ENCODE assay signal across 11 cellular contexts in the genomic region with DNA sequence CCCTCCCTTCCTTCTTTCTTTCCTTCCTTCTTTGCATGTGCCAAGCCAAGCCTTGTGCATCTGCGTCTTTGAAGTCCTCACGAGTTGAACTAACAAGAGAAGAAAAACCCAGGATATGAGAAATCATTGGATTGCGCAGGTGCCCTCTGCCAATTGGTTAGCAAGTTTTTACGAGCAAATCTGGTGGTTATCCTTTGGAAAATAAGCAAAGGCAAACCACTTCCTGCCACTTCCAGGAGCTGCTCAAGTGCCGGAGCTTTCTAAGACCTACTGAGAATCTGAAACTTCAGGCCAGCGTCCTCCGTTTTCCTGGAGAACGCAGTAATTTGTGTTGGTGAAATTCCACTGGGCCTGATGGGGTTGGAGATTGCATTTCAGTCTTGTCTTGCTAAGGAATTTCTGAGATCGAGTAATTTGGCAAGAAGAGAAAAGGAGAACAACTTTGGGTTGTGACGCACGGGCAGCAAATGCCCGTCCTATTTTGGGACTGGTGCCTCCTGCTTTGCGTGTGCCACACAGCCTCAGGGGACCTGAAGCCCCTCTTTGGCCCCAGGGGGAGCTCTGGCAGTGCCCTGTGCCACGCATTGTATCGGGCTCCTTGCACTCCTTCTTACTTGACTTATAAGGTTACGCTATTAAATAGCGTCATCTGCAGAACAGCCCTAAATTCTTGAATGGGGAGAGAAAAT. TPM values are rescaled to one million over a fixed set of nuclear protein-coding genes. Genes with fewer than 3 reads are reported as not detected.
DNase-seq lines count a peak whose midpoint lies in the region; ATAC-seq and TF ChIP-seq lines count a peak whose summit lies in the region.
"Had no signal": no experiment of that assay in that cellular context is flagged by ENCODE, and none has a peak within 500 bp of the region (broad histone marks: within the 10 kb centered on the region; RNA-seq: fewer than 3 reads in every experiment).

No MANE protein-coding gene starts in this region.

- DNase-seq in H9 (no peak), T-helper 17 cell (no peak), fibroblast of gingiva (ENCODE audit: low read depth) (peak; percentile 92), SK-N-SH (no peak), GOT3 (lab: John Stamatoyannopoulos, UW) (no peak)
- no peak for DNase-seq in stimulated activated effector memory CD8-positive, alpha-beta T cell treated with anti-CD3 and anti-CD28 coated beads, Interleukin-12 subunit alpha, Interleukin-12 subunit beta, amount 100 ng/mL, for 72 hours (ENCODE audit: low spot score in 2 of 2)
- DNase-seq: activated CD4-positive, alpha-beta T cell treated with anti-CD3 and anti-CD28 coated beads for 4 hours; NCI-H2029 had no signal

- H3K18ac ChIP-seq in H9 (ENCODE audit: insufficient read length, low read depth, low read length), result no peak overlapping the region

- H3K9me3 Mint-ChIP-seq in H9, result no peaks in the 10 kb centered on the region; a peak in 1 of 5 replicates
- H3K9me3 Mint-ChIP-seq in stimulated activated effector memory CD8-positive, alpha-beta T cell treated with anti-CD3 and anti-CD28 coated beads, Interleukin-12 subunit alpha, Interleukin-12 subunit beta, amount 100 ng/mL, for 72 hours, result no peaks in the 10 kb centered on the region

- CTCF ChIA-PET in SK-N-SH (lab: Yijun Ruan, JAX), result no interaction called here

- no peaks in the 10 kb centered on the region for H3K23me2 ChIP-seq in H9 (ENCODE audit: insufficient read length, low read depth, low read length, poor library complexity, severe bottlenecking)

- peaks cover 8% of the 10 kb centered on the region for H3K79me1 ChIP-seq in H9 (ENCODE audit: insufficient read depth, low read depth, low read length, poor library complexity, severe bottlenecking)

- H3K4me1 ChIP-seq in H9 (ENCODE audit: insufficient read depth, low read length) (no peaks in the 10 kb centered on the region; the same call in 1 of the 2 replicates), SK-N-SH (ENCODE audit: control insufficient read depth in 1 of 2, insufficient read depth in 2 of 2, low read depth in 1 of 2, low read length in 1 of 2) (peaks cover 0 to 32% of the 10 kb centered on the region in 2 experiments; a peak in 2 of 4 replicates)

- H2BK15ac ChIP-seq in H9 (ENCODE audit: low read depth, low read length), result no peak overlapping the region

- H2AFZ ChIP-seq in H9 (ENCODE audit: low read length) (no peak overlapping the region), SK-N-SH (ENCODE audit: low read depth) (no peak overlapping the region)

- peaks cover 29 to 36% of the 10 kb centered on the region in 2 experiments for H3K4me1 Mint-ChIP-seq in H9
- peaks cover 34% of the 10 kb centered on the region for H3K4me1 Mint-ChIP-seq in T-helper 17 cell
- peaks cover 67% of the 10 kb centered on the region for H3K4me1 Mint-ChIP-seq in stimulated activated effector memory CD8-positive, alpha-beta T cell treated with anti-CD3 and anti-CD28 coated beads, Interleukin-12 subunit alpha, Interleukin-12 subunit beta, amount 100 ng/mL, for 72 hours

- H3T11ph ChIP-seq in H9 (ENCODE audit: low read length), result no peak overlapping the region

- no peak for TF ChIP-seq RAD21 in SK-N-SH (IDR thresholded peaks at IDR 0.05; ENCODE audit: low read length)

- H3K23ac ChIP-seq in H9 (ENCODE audit: insufficient read length, low read depth, low read length), result no peak overlapping the region

- no peak overlapping the region for H3K4ac ChIP-seq in H9 (ENCODE audit: low read depth, low read length)

- H2BK120ac ChIP-seq in H9 (ENCODE audit: low read depth, low read length, poor library complexity, severe bottlenecking), result no peak overlapping the region

- H3K36me3 Mint-ChIP-seq in H9 (ENCODE audit: insufficient read depth in 1 of 3, low read depth in 3 of 3) (peaks cover 0 to 4% (median 0%) of the 10 kb centered on the region in 3 experiments; a peak in 2 of 7 replicates), T-helper 17 cell (ENCODE audit: low read depth) (peaks cover 2% of the 10 kb centered on the region)
- H3K36me3 Mint-ChIP-seq in stimulated activated effector memory CD8-positive, alpha-beta T cell treated with anti-CD3 and anti-CD28 coated beads, Interleukin-12 subunit alpha, Interleukin-12 subunit beta, amount 100 ng/mL, for 72 hours, result no peaks in the 10 kb centered on the region

- WGBS in H9 (ENCODE audit: extremely low coverage, insufficient read length, low lambda C conversion rate), result no CpG with 5 or more reads among the region's 17 CpGs
- 95% methylated on average over 17 of the region's 17 CpGs for whole genome bisulfite sequencing in SK-N-SH (ENCODE audit: low lambda C conversion rate)

- no peak overlapping the region for H2BK12ac ChIP-seq in H9 (ENCODE audit: insufficient read length, low read depth, low read length)

- H3K9me3 ChIP-seq in H9 (ENCODE audit: control insufficient read depth, low read depth, low read length) (no peaks in the 10 kb centered on the region), T-helper 17 cell (ENCODE audit: control insufficient read depth, low read length, poor library complexity, severe bottlenecking) (no peaks in the 10 kb centered on the region), SK-N-SH (no peaks in the 10 kb centered on the region)

- no peaks in the 10 kb centered on the region for H3F3A ChIP-seq in SK-N-SH (replicated peaks; ENCODE audit: insufficient read depth)

- no peak overlapping the region for H4K91ac ChIP-seq in H9 (ENCODE audit: insufficient read length, low read depth, low read length)

- H3K9me2 ChIP-seq in SK-N-SH, result no peaks in the 10 kb centered on the region

- H4K8ac ChIP-seq in H9 (replicated peaks; ENCODE audit: insufficient read length, low read depth, low read length), result no peak overlapping the region

- H4K20me1 ChIP-seq in H9 (ENCODE audit: control insufficient read depth, insufficient read depth, insufficient read length) (no peaks in the 10 kb centered on the region), SK-N-SH (ENCODE audit: insufficient read depth) (0 out of 2 replicates have a peak, but pooled peaks cover 3% of the 10 kb centered on the region)

- no peak overlapping the region for H3K56ac ChIP-seq in H9 (ENCODE audit: insufficient read length, low read depth, low read length)

- H3K27me3 Mint-ChIP-seq in H9 (ENCODE audit: low read depth) (no peaks in the 10 kb centered on the region), T-helper 17 cell (no peaks in the 10 kb centered on the region)

- H3K14ac ChIP-seq in H9 (ENCODE audit: insufficient read depth, low read length), result no peak overlapping the region

- no peak overlapping the region for H4K5ac ChIP-seq in H9 (ENCODE audit: insufficient read length, low read depth, low read length)

- no peak overlapping the region for H3K4me3 ChIP-seq in SK-N-SH (ENCODE audit: low read depth in 2 of 2, low read length in 1 of 2)
- H3K4me3 ChIP-seq: dorsolateral prefrontal cortex had no signal

- H3K4me3 Mint-ChIP-seq in H9 (no peak overlapping the region), T-helper 17 cell (no peak overlapping the region)
- H3K4me3 Mint-ChIP-seq in stimulated activated effector memory CD8-positive, alpha-beta T cell treated with anti-CD3 and anti-CD28 coated beads, Interleukin-12 subunit alpha, Interleukin-12 subunit beta, amount 100 ng/mL, for 72 hours, result no peak overlapping the region

- no peak for TF ChIP-seq EP300 in SK-N-SH (IDR thresholded peaks at IDR 0.05; ENCODE audit: borderline replicate concordance in 1 of 2, low read depth in 1 of 2, low read length in 1 of 2)

- H3K27ac Mint-ChIP-seq in H9, result peak overlapping the region in 2 of 3 experiments; percentile 13 to 31; a peak in 3 of 7 replicates
- peak overlapping the region; percentile 53 for H3K27ac Mint-ChIP-seq in T-helper 17 cell
- H3K27ac Mint-ChIP-seq in stimulated activated effector memory CD8-positive, alpha-beta T cell treated with anti-CD3 and anti-CD28 coated beads, Interleukin-12 subunit alpha, Interleukin-12 subunit beta, amount 100 ng/mL, for 72 hours, result peak overlapping the region; percentile 86

- no peak for TF ChIP-seq CTCF in H9 (conservative IDR thresholded peaks at IDR 0.05)
- TF ChIP-seq CTCF in SK-N-SH (IDR thresholded peaks at IDR 0.05), result no peak

- no peak overlapping the region for H2AK5ac ChIP-seq in H9 (ENCODE audit: insufficient read length, low read length)

- H3K27ac ChIP-seq in H9 (ENCODE audit: insufficient read length, low read depth, low read length) (no peak overlapping the region), SK-N-SH (ENCODE audit: low read depth in 2 of 2, low read length in 1 of 2) (no peak overlapping the region)

- no peak overlapping the region for H3K9ac ChIP-seq in H9 (ENCODE audit: extremely low read depth, insufficient read length, low read length)
- no peak overlapping the region for H3K9ac ChIP-seq in SK-N-SH

- H3K36me3 ChIP-seq in SK-N-SH (replicated peaks in 1 of 2; ENCODE audit: control insufficient read depth in 1 of 2, insufficient read depth in 2 of 2, low read length in 1 of 2), result peaks cover 0 to 3% of the 10 kb centered on the region in 2 experiments

- POLR2A ChIA-PET in SK-N-SH (lab: Yijun Ruan, JAX), result no interaction called here

- peaks cover 6% of the 10 kb centered on the region; the same call in 1 of the 2 replicates for H3K79me2 ChIP-seq in H9 (ENCODE audit: insufficient read depth, low read length)
- peaks cover 20% of the 10 kb centered on the region; the same call in 1 of the 2 replicates for H3K79me2 ChIP-seq in SK-N-SH (ENCODE audit: insufficient read depth)

- H3K4me2 ChIP-seq in H9 (ENCODE audit: insufficient read depth, insufficient read length, low read length) (no peak overlapping the region), SK-N-SH (no peak overlapping the region)

- H2BK5ac ChIP-seq in H9 (ENCODE audit: insufficient read length, low read length), result no peak overlapping the region

- H3K27me3 ChIP-seq in H9 (ENCODE audit: insufficient read depth, low read length) (no peaks in the 10 kb centered on the region), SK-N-SH (ENCODE audit: insufficient read depth) (no peaks in the 10 kb centered on the region)
- H3K27me3 ChIP-seq: dorsolateral prefrontal cortex had no signal

- peak; percentile 68 for ATAC-seq in T-helper 17 cell
- ATAC-seq in stimulated activated effector memory CD8-positive, alpha-beta T cell treated with anti-CD3 and anti-CD28 coated beads, Interleukin-12 subunit alpha, Interleukin-12 subunit beta, amount 100 ng/mL, for 72 hours, result no peak
- ATAC-seq in GM19328 (IDR thresholded peaks at IDR 0.05; ENCODE audit: unreplicated experiment), result no peak
- no peak for ATAC-seq in GM21423 (IDR thresholded peaks at IDR 0.05; ENCODE audit: unreplicated experiment)

- no peak overlapping the region for H2BK20ac ChIP-seq in H9 (ENCODE audit: low read depth, low read length, poor library complexity, severe bottlenecking)

TF ChIP-seq in SK-N-SH, 30 proteins besides CTCF, POLR2A, EP300 and RAD21 (continues in another document):
- no peak for TF ChIP-seq YY1 (IDR thresholded peaks at IDR 0.05; ENCODE audit: low read depth)
- no peak for TF ChIP-seq FOXM1 (IDR thresholded peaks at IDR 0.05; ENCODE audit: low read depth)
- TF ChIP-seq FOXJ3 (CRISPR knock-in tag; IDR thresholded peaks at IDR 0.05), result no peak

RNA-seq across cellular contexts. Expression of a gene that starts 56.4 kb away (rescaled TPM):
- total RNA-seq in H9 (2021) (48.2 and 49.7 TPM in 2 replicates), T-helper 17 cell (10 to 100 TPM; 42.7 to 94.5 TPM)
- 2.4 and 5.4 TPM in 2 replicates for polyA plus RNA-seq in SK-N-SH (2012; rRNA removed)
- polyA plus RNA-seq in SK-N-SH (2012; cell fraction: cytosol; rRNA removed), result 3.9 and 6.2 TPM in 2 replicates
- polyA plus RNA-seq in SK-N-SH (2012; cell fraction: nucleus; rRNA removed), result 9.8 and 13.9 TPM in 2 replicates

Comparison
In these comparisons a context has a peak if more than half of its experiments do, and no peak if none do; other contexts are left out.
1. H3K27ac Mint-ChIP-seq: peak in every context shown above with its lines; median percentile 86 in stimulated activated effector memory CD8-positive, alpha-beta T cell treated with anti-CD3 and anti-CD28 coated beads, Interleukin-12 subunit alpha, Interleukin-12 subunit beta, amount 100 ng/mL, for 72 hours; 53 in T-helper 17 cell; 22 in H9.